ENCODE assay signal across 8 cellular contexts in the genomic region with DNA sequence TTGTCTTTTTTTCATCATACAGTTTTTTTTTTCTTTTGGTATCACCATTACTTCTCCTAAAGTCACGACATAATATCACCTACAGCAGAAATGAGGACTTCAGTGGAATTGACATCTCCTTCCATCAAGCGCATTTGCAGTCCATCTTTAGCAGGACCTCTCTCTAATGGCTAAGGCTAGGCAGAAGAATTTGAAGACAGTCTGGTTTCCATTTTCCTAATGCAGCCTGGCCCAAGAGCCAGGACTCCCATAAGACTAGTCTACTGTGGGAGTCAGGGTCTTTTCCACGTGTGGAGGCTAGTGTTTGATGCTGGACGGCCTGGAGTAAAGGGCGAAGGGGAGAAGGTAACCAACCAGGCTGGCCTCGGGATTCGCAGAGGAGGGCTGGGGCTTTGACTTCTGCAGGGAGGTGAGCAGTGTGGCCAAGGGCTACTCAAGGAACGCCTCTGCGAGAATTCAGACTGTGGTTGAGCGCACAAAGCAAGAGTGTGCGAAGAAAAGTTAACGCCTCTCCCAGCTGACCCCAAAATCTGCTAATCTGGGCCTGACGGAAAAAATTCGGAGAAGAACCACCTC. TPM values are rescaled to one million over a fixed set of nuclear protein-coding genes. Genes with fewer than 3 reads are reported as not detected.
DNase-seq lines count a peak whose midpoint lies in the region; ATAC-seq and TF ChIP-seq lines count a peak whose summit lies in the region.

No MANE protein-coding gene starts in this region.

- intact Hi-C loops in left cardiac atrium (cut with DNase I): no loop called here
- intact Hi-C loops in sigmoid colon (cut with DNase I): no loop called here

- H3K27me3 Mint-ChIP-seq in activated CD8-positive, alpha-beta T cell treated with anti-CD3 and anti-CD28 coated beads, Interleukin-2, amount 10 ng/mL, durations not matched to agents 7 days and 5 days (ENCODE audit: low read depth): no peaks in the 10 kb centered on the region

- DNase-seq in activated CD8-positive, alpha-beta T cell treated with anti-CD3 and anti-CD28 coated beads, Interleukin-2, amount 10 ng/mL, durations not matched to agents 7 days and 5 days: no peak
- DNase-seq in left cardiac atrium: no peak
- no peak for DNase-seq in sigmoid colon
- no peak for DNase-seq in AG08395 (ENCODE audit: low spot score)
- DNase-seq in GM13977 (ENCODE audit: low spot score): no peak

- peak; percentile 12 for ATAC-seq in GM18868 (IDR thresholded peaks at IDR 0.05; ENCODE audit: unreplicated experiment)
- peak; percentile 12 for ATAC-seq in HG03139 (IDR thresholded peaks at IDR 0.05; ENCODE audit: unreplicated experiment)
- ATAC-seq in activated CD8-positive, alpha-beta T cell treated with anti-CD3 and anti-CD28 coated beads, Interleukin-2, amount 10 ng/mL, durations not matched to agents 7 days and 5 days: peak; percentile 37
- peak; percentile 7 to 30 for ATAC-seq in left cardiac atrium

- H3K27ac ChIP-seq in ACC112 (ENCODE audit: low read depth, low read length) (peak overlapping the region; percentile 85), sigmoid colon (peak overlapping the region; percentile 90 to 96 (median 94))

- WGBS in sigmoid colon, 2 donors: 15 to 16% methylated on average over 14 of the region's 14 CpGs

- H3K27me3 ChIP-seq in ACC112 (ENCODE audit: insufficient read depth, low read length) (no peaks in the 10 kb centered on the region), sigmoid colon (no peaks in the 10 kb centered on the region)

- H2AFZ ChIP-seq in ACC112 (ENCODE audit: low read length, unreplicated experiment): peak overlapping the region; percentile 86

- POLR2A ChIA-PET in activated CD8-positive, alpha-beta T cell treated with anti-CD3 and anti-CD28 coated beads, Interleukin-2, amount 10 ng/mL, durations not matched to agents 7 days and 5 days (lab: Charles Lee): interaction anchor here (0.6 to 4.5 kb wide), 14 partner anchors 9 to 173 kb away, joined by 3 to 57 read pairs (median 6); a partner anchor contains a TSS

- peak overlapping the region; percentile 86 for H3K4me3 Mint-ChIP-seq in activated CD8-positive, alpha-beta T cell treated with anti-CD3 and anti-CD28 coated beads, Interleukin-2, amount 10 ng/mL, durations not matched to agents 7 days and 5 days

- TF ChIP-seq POLR2A in sigmoid colon (IDR thresholded peaks at IDR 0.05): no peak

- peak overlapping the region; percentile 98 for H3K27ac Mint-ChIP-seq in activated CD8-positive, alpha-beta T cell treated with anti-CD3 and anti-CD28 coated beads, Interleukin-2, amount 10 ng/mL, durations not matched to agents 7 days and 5 days

- no peaks in the 10 kb centered on the region for H3K9me3 ChIP-seq in sigmoid colon

- H3K4me1 ChIP-seq in ACC112 (ENCODE audit: control insufficient read depth, insufficient read depth, low read length, unreplicated experiment) (peaks cover 34% of the 10 kb centered on the region), sigmoid colon (peaks cover 0 to 47% (median 45%) of the 10 kb centered on the region in 4 donors)

- H3K79me2 ChIP-seq in ACC112 (ENCODE audit: control insufficient read depth, insufficient read depth, low read length, unreplicated experiment): peaks cover 23% of the 10 kb centered on the region

- peaks cover 44% of the 10 kb centered on the region for H3K4me1 Mint-ChIP-seq in activated CD8-positive, alpha-beta T cell treated with anti-CD3 and anti-CD28 coated beads, Interleukin-2, amount 10 ng/mL, durations not matched to agents 7 days and 5 days (ENCODE audit: low read depth)

- CTCF ChIA-PET in activated CD8-positive, alpha-beta T cell treated with anti-CD3 and anti-CD28 coated beads, Interleukin-2, amount 10 ng/mL, durations not matched to agents 7 days and 5 days (lab: Charles Lee): interaction anchor here (0.7 to 4.8 kb wide), 16 partner anchors 11 to 165 kb away, joined by 3 to 38 read pairs (median 5); a partner anchor contains a TSS

- no peak for TF ChIP-seq CTCF in sigmoid colon (IDR thresholded peaks at IDR 0.05)
- TF ChIP-seq CTCF in GM13977 (IDR thresholded peaks at IDR 0.05; ENCODE audit: extremely low read depth, insufficient read depth, missing control alignments): no peak

- peaks cover 26% of the 10 kb centered on the region for H3K36me3 Mint-ChIP-seq in activated CD8-positive, alpha-beta T cell treated with anti-CD3 and anti-CD28 coated beads, Interleukin-2, amount 10 ng/mL, durations not matched to agents 7 days and 5 days (ENCODE audit: low read depth)

- no peaks in the 10 kb centered on the region for H3K9me3 Mint-ChIP-seq in activated CD8-positive, alpha-beta T cell treated with anti-CD3 and anti-CD28 coated beads, Interleukin-2, amount 10 ng/mL, durations not matched to agents 7 days and 5 days (ENCODE audit: insufficient read depth)

- in situ Hi-C loops in GM13977 (cut with MboI; ENCODE audit: low pct_unique_long_range_greater_than_20kb, low sequenced_read_pairs, unreplicated experiment): no loop called here

- H3K36me3 ChIP-seq in ACC112 (ENCODE audit: insufficient read depth, low read length) (peaks cover 16% of the 10 kb centered on the region; the same call in 1 of the 2 replicates), sigmoid colon (peaks cover 5 to 31% (median 12%) of the 10 kb centered on the region in 4 donors)

- H3K4me3 ChIP-seq in ACC112 (ENCODE audit: low read depth, low read length) (peak overlapping the region; percentile 90), sigmoid colon (peak overlapping the region; percentile 52 to 82 (median 78))

- TF ChIP-seq EP300 in sigmoid colon (IDR thresholded peaks at IDR 0.05): no peak

RNA-seq across cellular contexts. Expression of a gene that starts 0.7 kb away (rescaled TPM):
- total RNA-seq in activated CD8-positive, alpha-beta T cell treated with anti-CD3 and anti-CD28 coated beads, Interleukin-2, amount 10 ng/mL, durations not matched to agents 7 days and 5 days: 10 to 100 TPM; 28.2 to 31.4 TPM
- total RNA-seq in left cardiac atrium (10 to 100 TPM; 19.0 to 20.0 TPM), sigmoid colon (10 to 100 TPM; 10.3 to 16.6 (median 15.8) TPM)
- polyA plus RNA-seq in sigmoid colon: 10 to 100 TPM in 1 of 3 donors, 1 to 10 TPM in 2; 2.3 to 12.0 (median 2.4) TPM

RNA-seq across cellular contexts. Expression of a gene that starts 0.9 kb away (rescaled TPM):
- total RNA-seq in activated CD8-positive, alpha-beta T cell treated with anti-CD3 and anti-CD28 coated beads, Interleukin-2, amount 10 ng/mL, durations not matched to agents 7 days and 5 days: 10 to 100 TPM; 15.7 to 17.0 TPM
- total RNA-seq in left cardiac atrium (10 to 100 TPM; 16.8 to 19.7 TPM), sigmoid colon (10 to 100 TPM; 18.6 to 51.0 (median 26.0) TPM)
- 10 to 100 TPM in 1 of 3 donors, 1 to 10 TPM in 2; 1.2 to 25.8 (median 1.8) TPM for polyA plus RNA-seq in sigmoid colon

RNA-seq across cellular contexts. Expression of a gene that starts 27.3 kb away (rescaled TPM):
- total RNA-seq in activated CD8-positive, alpha-beta T cell treated with anti-CD3 and anti-CD28 coated beads, Interleukin-2, amount 10 ng/mL, durations not matched to agents 7 days and 5 days: 100 to 1,000 TPM; 500 to 503 TPM
- total RNA-seq in left cardiac atrium: 1 to 10 TPM in 1 of 2 donors, under 1 TPM in 1; 0.81 to 2.1 TPM
- total RNA-seq in sigmoid colon: 1 to 10 TPM in 3 of 4 donors, under 1 TPM in 1; 0.95 to 2.9 (median 1.3) TPM
- 10 to 100 TPM in 2 of 3 donors, 1 to 10 TPM in 1; 3.6 to 19.9 (median 13.5) TPM for polyA plus RNA-seq in sigmoid colon

RNA-seq across cellular contexts. Expression of a gene that starts 52.2 kb away (rescaled TPM):
- 10 to 100 TPM; 44.1 to 45.9 TPM for total RNA-seq in activated CD8-positive, alpha-beta T cell treated with anti-CD3 and anti-CD28 coated beads, Interleukin-2, amount 10 ng/mL, durations not matched to agents 7 days and 5 days
- total RNA-seq in left cardiac atrium (10 to 100 TPM; 13.5 to 24.1 TPM), sigmoid colon (10 to 100 TPM in 3 of 4 donors, 1 to 10 TPM in 1; 9.9 to 17.2 (median 15.4) TPM)
- 10 to 100 TPM in 1 of 3 donors, 1 to 10 TPM in 2; 3.2 to 10.3 (median 6.0) TPM for polyA plus RNA-seq in sigmoid colon

Comparison
In these comparisons a context has a peak if more than half of its experiments do, and no peak if none do; other contexts are left out.
1. RNA of a gene that starts 27.3 kb away (total RNA-seq): 500 to 503 TPM in activated CD8-positive, alpha-beta T cell treated with anti-CD3 and anti-CD28 coated beads, Interleukin-2, amount 10 ng/mL, durations not matched to agents 7 days and 5 days; 0.81 to 2.1 TPM in left cardiac atrium and 0.95 to 2.9 TPM in sigmoid colon; every median in the first group is over 100 times any median in the second.
2. Peak in every context shown above with its lines, with median percentiles within 50 percentile points of each other: ATAC-seq.